In genomic region chr1:213934642-213935041, GRCh38 we compare ENCODE assay signal across 13 cellular contexts. TPM values are rescaled to one million over a fixed set of nuclear protein-coding genes. Genes with fewer than 3 reads are reported as not detected.
DNase-seq lines count a peak whose midpoint lies in the region; ATAC-seq and TF ChIP-seq lines count a peak whose summit lies in the region.
"Had no signal": no experiment of that assay in that cellular context is flagged by ENCODE, and none has a peak within 500 bp of the region (broad histone marks: within the 10 kb centered on the region; RNA-seq: fewer than 3 reads in every experiment).

No MANE protein-coding gene starts in this region.

- H3K36me3 Mint-ChIP-seq in CD8-positive, alpha-beta memory T cell, result no peaks in the 10 kb centered on the region
- H3K36me3 Mint-ChIP-seq: activated naive CD8-positive, alpha-beta T cell had no signal

- no peaks in the 10 kb centered on the region for H3K27me3 Mint-ChIP-seq in CD8-positive, alpha-beta memory T cell
- H3K27me3 Mint-ChIP-seq: activated naive CD8-positive, alpha-beta T cell had no signal

- H3K9me3 ChIP-seq in right atrium auricular region (no peaks in the 10 kb centered on the region), heart right ventricle (peaks cover 0 to 6% (median 0%) of the 10 kb centered on the region in 11 donors), sigmoid colon (no peaks in the 10 kb centered on the region)
- no peaks in the 10 kb centered on the region for H3K9me3 ChIP-seq in CD8-positive, alpha-beta memory T cell (ENCODE audit: low read length)
- H3K9me3 ChIP-seq: A549 had no signal

- no peaks in the 10 kb centered on the region for H3K36me3 ChIP-seq in right atrium auricular region
- no peaks in the 10 kb centered on the region for H3K36me3 ChIP-seq in heart right ventricle
- no peaks in the 10 kb centered on the region for H3K36me3 ChIP-seq in sigmoid colon
- no peaks in the 10 kb centered on the region for H3K36me3 ChIP-seq in CD8-positive, alpha-beta memory T cell (ENCODE audit: insufficient read depth, low read length)

- H3K4me3 Mint-ChIP-seq in CD8-positive, alpha-beta memory T cell, result no peak overlapping the region
- H3K4me3 Mint-ChIP-seq: activated naive CD8-positive, alpha-beta T cell; nephron had no signal

- DNase-seq in Right ventricle myocardium inferior (ENCODE audit: missing footprints), result peak; percentile 71
- no peak for DNase-seq in right atrium auricular region (ENCODE audit: low spot score)
- DNase-seq in RPMI8226, result peak; percentile 64
- peak; percentile 50 to 85 for DNase-seq in heart right ventricle
- DNase-seq in ureter (ENCODE audit: low spot score), result peak; percentile 54
- DNase-seq in sigmoid colon, result no peak
- DNase-seq in CD8-positive, alpha-beta memory T cell, result no peak
- DNase-seq: GDM1, IMR-90 had no signal

- CTCF ChIA-PET in CD8-positive, alpha-beta memory T cell (lab: Charles Lee), result no interaction called here

- ATAC-seq in Right ventricle myocardium inferior (peak; percentile 91), heart right ventricle (peak; percentile 76 to 99 (median 94)), GM19463 (IDR thresholded peaks at IDR 0.05; ENCODE audit: unreplicated experiment) (no peak)
- ATAC-seq: A549 had no signal

- H3K4me1 Mint-ChIP-seq in CD8-positive, alpha-beta memory T cell, result no peaks in the 10 kb centered on the region
- H3K4me1 Mint-ChIP-seq: nephron had no signal

- H3K4me3 ChIP-seq in right atrium auricular region (no peak overlapping the region), heart right ventricle (no peak overlapping the region), sigmoid colon (no peak overlapping the region)
- no peak overlapping the region for H3K4me3 ChIP-seq in CD8-positive, alpha-beta memory T cell (ENCODE audit: low read length)
- H3K4me3 ChIP-seq: A549 had no signal

- no peak overlapping the region for H3K27ac Mint-ChIP-seq in CD8-positive, alpha-beta memory T cell
- H3K27ac Mint-ChIP-seq: activated naive CD8-positive, alpha-beta T cell; nephron had no signal

- intact Hi-C loops in Right ventricle myocardium inferior (cut with DNase I) (no loop called here), heart right ventricle (cut with DNase I) (no loop called here), sigmoid colon (cut with DNase I) (no loop called here)

- TF ChIP-seq POLR2A in sigmoid colon (IDR thresholded peaks at IDR 0.05), result no peak

- H3K4me1 ChIP-seq in right atrium auricular region, result peaks cover 0 to 8% of the 10 kb centered on the region in 2 donors
- peaks cover 0 to 22% (median 0%) of the 10 kb centered on the region in 9 donors for H3K4me1 ChIP-seq in heart right ventricle
- H3K4me1 ChIP-seq in sigmoid colon, result no peaks in the 10 kb centered on the region
- H3K4me1 ChIP-seq in CD8-positive, alpha-beta memory T cell (ENCODE audit: insufficient read depth, low read length), result no peaks in the 10 kb centered on the region
- H3K4me1 ChIP-seq: A549 had no signal

- 26 to 45% methylated on average over 5 of the region's 5 CpGs for WGBS in heart right ventricle, 2 donors
- WGBS in sigmoid colon, 2 donors, result 50 to 63% methylated on average over 5 of the region's 5 CpGs

- no peak for TF ChIP-seq EP300 in sigmoid colon (IDR thresholded peaks at IDR 0.05)

- H3K27ac ChIP-seq in right atrium auricular region (peak overlapping the region in 1 of 2 donors; percentile 54), heart right ventricle (peak overlapping the region in 2 of 10 donors; percentile 19 to 26), sigmoid colon (no peak overlapping the region)
- no peak overlapping the region for H3K27ac ChIP-seq in CD8-positive, alpha-beta memory T cell (ENCODE audit: low read depth, low read length)
- H3K27ac ChIP-seq: A549 had no signal

- H3K27me3 ChIP-seq in right atrium auricular region (no peaks in the 10 kb centered on the region), heart right ventricle (no peaks in the 10 kb centered on the region), sigmoid colon (no peaks in the 10 kb centered on the region)
- no peaks in the 10 kb centered on the region for H3K27me3 ChIP-seq in CD8-positive, alpha-beta memory T cell (ENCODE audit: insufficient read depth, low read length, poor library complexity, severe bottlenecking)

- H3K9me3 Mint-ChIP-seq in CD8-positive, alpha-beta memory T cell, result peaks cover 0 to 7% (median 3%) of the 10 kb centered on the region in 5 donors

- POLR2A ChIA-PET in CD8-positive, alpha-beta memory T cell (lab: Charles Lee), result no interaction called here

- no peak for TF ChIP-seq CTCF in right atrium auricular region (IDR thresholded peaks at IDR 0.05)
- no peak for TF ChIP-seq CTCF in heart right ventricle (IDR thresholded peaks at IDR 0.05)
- no peak for TF ChIP-seq CTCF in sigmoid colon (IDR thresholded peaks at IDR 0.05)

RNA-seq across cellular contexts. Expression of gene PROX1, which starts 53.1 kb away (rescaled TPM):
- total RNA-seq in Right ventricle myocardium inferior (82.9 TPM), right atrium auricular region (10 to 100 TPM; 39.7 to 46.5 TPM), heart right ventricle (100 to 1,000 TPM in 8 of 10 donors, 10 to 100 TPM in 2; 52.6 to 132 (median 116) TPM), ureter (3.0 TPM), sigmoid colon (1 to 10 TPM; 5.4 to 7.7 (median 6.4) TPM)
- polyA plus RNA-seq in heart right ventricle (10 to 100 TPM in 1 of 2 donors, 1 to 10 TPM in 1; 2.5 to 10.2 TPM), sigmoid colon (1 to 10 TPM; 1.4 to 2.4 (median 2.4) TPM)
- not detected for total RNA-seq in CD8-positive, alpha-beta memory T cell
- not detected for polyA plus RNA-seq in CD8-positive, alpha-beta memory T cell

Comparison
In these comparisons a context has a peak if more than half of its experiments do, and no peak if none do; other contexts are left out.
1. DNase-seq: peak in Right ventricle myocardium inferior (single experiment), RPMI8226 (single experiment), heart right ventricle (2 of 2) and ureter (single experiment); none in right atrium auricular region (single experiment), sigmoid colon (single experiment) and CD8-positive, alpha-beta memory T cell (0 of 5).